Comparison of ENCODE assay signal across 2 cellular contexts in the genomic region with DNA sequence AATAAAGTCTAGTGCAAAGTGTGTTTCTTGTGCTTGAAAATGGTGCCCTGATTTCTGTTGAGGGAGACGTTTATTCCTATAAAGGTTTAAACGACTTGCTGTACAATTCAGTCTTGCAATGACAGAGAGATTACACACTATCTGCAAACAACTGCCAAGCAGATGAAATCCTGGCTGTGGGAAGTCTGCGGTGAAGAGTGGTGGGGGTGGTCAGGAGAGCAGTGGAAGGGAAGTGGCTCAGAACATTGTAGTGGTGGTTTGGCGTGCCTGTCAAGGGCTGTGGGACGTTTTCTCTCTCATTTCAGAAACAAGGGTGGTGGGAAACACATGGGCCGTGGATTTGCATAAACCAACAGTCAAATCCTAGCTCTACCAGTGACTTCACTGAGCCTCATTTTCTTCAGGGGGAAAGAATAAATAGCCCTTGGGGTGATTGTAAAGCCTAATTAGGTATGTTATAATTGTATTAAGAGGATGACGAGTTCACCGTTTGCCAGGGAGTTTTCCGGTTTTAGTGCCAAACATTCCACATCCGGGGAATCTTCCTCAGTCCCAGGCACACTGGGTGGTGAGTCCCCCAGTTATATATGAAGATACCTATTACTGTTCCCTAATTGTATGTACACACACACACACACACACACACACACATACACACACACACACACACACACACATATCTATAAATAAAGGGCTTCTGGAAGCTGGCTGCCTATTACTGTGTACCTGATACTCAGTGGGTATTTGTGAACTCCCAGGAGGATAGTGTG.
A peak's percentile ranks its signal among the peaks of the same experiment; 100 is the strongest.
TF ChIP-seq lines count a peak whose summit lies in the region.

No MANE protein-coding gene starts in this region.

TF ChIP-seq in GM12878, 131 proteins besides CTCF, POLR2A, EP300 and RAD21 (continued from another document and continues in another):
- TF ChIP-seq, protein P1, sequence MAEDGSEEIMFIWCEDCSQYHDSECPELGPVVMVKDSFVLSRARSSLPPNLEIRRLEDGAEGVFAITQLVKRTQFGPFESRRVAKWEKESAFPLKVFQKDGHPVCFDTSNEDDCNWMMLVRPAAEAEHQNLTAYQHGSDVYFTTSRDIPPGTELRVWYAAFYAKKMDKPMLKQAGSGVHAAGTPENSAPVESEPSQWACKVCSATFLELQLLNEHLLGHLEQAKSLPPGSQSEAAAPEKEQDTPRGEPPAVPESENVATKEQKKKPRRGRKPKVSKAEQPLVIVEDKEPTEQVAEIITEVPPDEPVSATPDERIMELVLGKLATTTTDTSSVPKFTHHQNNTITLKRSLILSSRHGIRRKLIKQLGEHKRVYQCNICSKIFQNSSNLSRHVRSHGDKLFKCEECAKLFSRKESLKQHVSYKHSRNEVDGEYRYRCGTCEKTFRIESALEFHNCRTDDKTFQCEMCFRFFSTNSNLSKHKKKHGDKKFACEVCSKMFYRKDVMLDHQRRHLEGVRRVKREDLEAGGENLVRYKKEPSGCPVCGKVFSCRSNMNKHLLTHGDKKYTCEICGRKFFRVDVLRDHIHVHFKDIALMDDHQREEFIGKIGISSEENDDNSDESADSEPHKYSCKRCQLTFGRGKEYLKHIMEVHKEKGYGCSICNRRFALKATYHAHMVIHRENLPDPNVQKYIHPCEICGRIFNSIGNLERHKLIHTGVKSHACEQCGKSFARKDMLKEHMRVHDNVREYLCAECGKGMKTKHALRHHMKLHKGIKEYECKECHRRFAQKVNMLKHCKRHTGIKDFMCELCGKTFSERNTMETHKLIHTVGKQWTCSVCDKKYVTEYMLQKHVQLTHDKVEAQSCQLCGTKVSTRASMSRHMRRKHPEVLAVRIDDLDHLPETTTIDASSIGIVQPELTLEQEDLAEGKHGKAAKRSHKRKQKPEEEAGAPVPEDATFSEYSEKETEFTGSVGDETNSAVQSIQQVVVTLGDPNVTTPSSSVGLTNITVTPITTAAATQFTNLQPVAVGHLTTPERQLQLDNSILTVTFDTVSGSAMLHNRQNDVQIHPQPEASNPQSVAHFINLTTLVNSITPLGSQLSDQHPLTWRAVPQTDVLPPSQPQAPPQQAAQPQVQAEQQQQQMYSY (CRISPR knock-in tag; IDR thresholded peaks at IDR 0.05): 0 out of 2 replicates have a peak, but pooled peaks have one; percentile 69
- TF ChIP-seq CBFB (IDR thresholded peaks at IDR 0.05; ENCODE audit: low read depth): peak; percentile 95
- TF ChIP-seq NFXL1 (IDR thresholded peaks at IDR 0.05; ENCODE audit: borderline replicate concordance): no peak
- no peak for TF ChIP-seq RCOR1 (conservative IDR thresholded peaks at IDR 0.05; ENCODE audit: low read depth, low read length)
- TF ChIP-seq POU2F2 (IDR thresholded peaks at IDR 0.05; ENCODE audit: borderline replicate concordance, low read depth, low read length): peak; percentile 100
- TF ChIP-seq, protein P2, sequence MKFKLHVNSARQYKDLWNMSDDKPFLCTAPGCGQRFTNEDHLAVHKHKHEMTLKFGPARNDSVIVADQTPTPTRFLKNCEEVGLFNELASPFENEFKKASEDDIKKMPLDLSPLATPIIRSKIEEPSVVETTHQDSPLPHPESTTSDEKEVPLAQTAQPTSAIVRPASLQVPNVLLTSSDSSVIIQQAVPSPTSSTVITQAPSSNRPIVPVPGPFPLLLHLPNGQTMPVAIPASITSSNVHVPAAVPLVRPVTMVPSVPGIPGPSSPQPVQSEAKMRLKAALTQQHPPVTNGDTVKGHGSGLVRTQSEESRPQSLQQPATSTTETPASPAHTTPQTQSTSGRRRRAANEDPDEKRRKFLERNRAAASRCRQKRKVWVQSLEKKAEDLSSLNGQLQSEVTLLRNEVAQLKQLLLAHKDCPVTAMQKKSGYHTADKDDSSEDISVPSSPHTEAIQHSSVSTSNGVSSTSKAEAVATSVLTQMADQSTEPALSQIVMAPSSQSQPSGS (IDR thresholded peaks at IDR 0.05; ENCODE audit: low read length): peak; percentile 98
- TF ChIP-seq, protein P3, sequence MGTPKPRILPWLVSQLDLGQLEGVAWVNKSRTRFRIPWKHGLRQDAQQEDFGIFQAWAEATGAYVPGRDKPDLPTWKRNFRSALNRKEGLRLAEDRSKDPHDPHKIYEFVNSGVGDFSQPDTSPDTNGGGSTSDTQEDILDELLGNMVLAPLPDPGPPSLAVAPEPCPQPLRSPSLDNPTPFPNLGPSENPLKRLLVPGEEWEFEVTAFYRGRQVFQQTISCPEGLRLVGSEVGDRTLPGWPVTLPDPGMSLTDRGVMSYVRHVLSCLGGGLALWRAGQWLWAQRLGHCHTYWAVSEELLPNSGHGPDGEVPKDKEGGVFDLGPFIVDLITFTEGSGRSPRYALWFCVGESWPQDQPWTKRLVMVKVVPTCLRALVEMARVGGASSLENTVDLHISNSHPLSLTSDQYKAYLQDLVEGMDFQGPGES (IDR thresholded peaks at IDR 0.05): no peak; the same call in 1 of the 2 replicates
- peak; percentile 71; the same call in 1 of the 2 replicates for TF ChIP-seq TCF3 (IDR thresholded peaks at IDR 0.05; ENCODE audit: borderline replicate concordance, insufficient read depth, low read depth, low read length)
- TF ChIP-seq SMC3 (IDR thresholded peaks at IDR 0.05; ENCODE audit: borderline replicate concordance, low read length): peak; percentile 28; the same call in 1 of the 2 replicates
- TF ChIP-seq WRNIP1 (IDR thresholded peaks at IDR 0.05; ENCODE audit: borderline replicate concordance, low read depth, low read length): peak; percentile 93; the same call in 1 of the 2 replicates
- no peak for TF ChIP-seq SUZ12 (IDR thresholded peaks at IDR 0.05; ENCODE audit: unreplicated experiment)
- TF ChIP-seq MEF2A (IDR thresholded peaks at IDR 0.05; ENCODE audit: insufficient read depth, low read depth, low read length): peak; percentile 84
- TF ChIP-seq, protein P4, sequence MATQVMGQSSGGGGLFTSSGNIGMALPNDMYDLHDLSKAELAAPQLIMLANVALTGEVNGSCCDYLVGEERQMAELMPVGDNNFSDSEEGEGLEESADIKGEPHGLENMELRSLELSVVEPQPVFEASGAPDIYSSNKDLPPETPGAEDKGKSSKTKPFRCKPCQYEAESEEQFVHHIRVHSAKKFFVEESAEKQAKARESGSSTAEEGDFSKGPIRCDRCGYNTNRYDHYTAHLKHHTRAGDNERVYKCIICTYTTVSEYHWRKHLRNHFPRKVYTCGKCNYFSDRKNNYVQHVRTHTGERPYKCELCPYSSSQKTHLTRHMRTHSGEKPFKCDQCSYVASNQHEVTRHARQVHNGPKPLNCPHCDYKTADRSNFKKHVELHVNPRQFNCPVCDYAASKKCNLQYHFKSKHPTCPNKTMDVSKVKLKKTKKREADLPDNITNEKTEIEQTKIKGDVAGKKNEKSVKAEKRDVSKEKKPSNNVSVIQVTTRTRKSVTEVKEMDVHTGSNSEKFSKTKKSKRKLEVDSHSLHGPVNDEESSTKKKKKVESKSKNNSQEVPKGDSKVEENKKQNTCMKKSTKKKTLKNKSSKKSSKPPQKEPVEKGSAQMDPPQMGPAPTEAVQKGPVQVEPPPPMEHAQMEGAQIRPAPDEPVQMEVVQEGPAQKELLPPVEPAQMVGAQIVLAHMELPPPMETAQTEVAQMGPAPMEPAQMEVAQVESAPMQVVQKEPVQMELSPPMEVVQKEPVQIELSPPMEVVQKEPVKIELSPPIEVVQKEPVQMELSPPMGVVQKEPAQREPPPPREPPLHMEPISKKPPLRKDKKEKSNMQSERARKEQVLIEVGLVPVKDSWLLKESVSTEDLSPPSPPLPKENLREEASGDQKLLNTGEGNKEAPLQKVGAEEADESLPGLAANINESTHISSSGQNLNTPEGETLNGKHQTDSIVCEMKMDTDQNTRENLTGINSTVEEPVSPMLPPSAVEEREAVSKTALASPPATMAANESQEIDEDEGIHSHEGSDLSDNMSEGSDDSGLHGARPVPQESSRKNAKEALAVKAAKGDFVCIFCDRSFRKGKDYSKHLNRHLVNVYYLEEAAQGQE (IDR thresholded peaks at IDR 0.05; ENCODE audit: low read depth, low read length): no peak; the same call in 1 of the 2 replicates

TF ChIP-seq in liver, 16 proteins besides CTCF, POLR2A, EP300 and RAD21 (continued from another document):
- TF ChIP-seq, protein P4 (IDR thresholded peaks at IDR 0.05): no peak
- TF ChIP-seq JUND (IDR thresholded peaks at IDR 0.05) (peak in 1 of 2 donors; percentile 36), YY1 (IDR thresholded peaks at IDR 0.05) (peak; percentile 60), HNF4A (conservative IDR thresholded peaks at IDR 0.05) (peak; percentile 22 to 47)
